16 cellular contexts compared by ENCODE assay signal in genomic region chr3:29318251-29318650, GRCh38.
"Had no signal": no experiment of that assay in that cellular context is flagged by ENCODE, and none has a peak within 500 bp of the region (broad histone marks: within the 10 kb centered on the region; RNA-seq: fewer than 3 reads in every experiment).

No MANE protein-coding gene starts in this region.

- ATAC-seq: activated T-cell treated with anti-CD3 and anti-CD28 coated beads, Interleukin-2, amount 50 U/mL, for 72 hours; gastroesophageal sphincter; mucosa of descending colon; natural killer cell; sciatic nerve had no signal

- H3K36me3 ChIP-seq: gastroesophageal sphincter had no signal

- FAIRE-seq: bronchial epithelial cell had no signal

- H3K27ac ChIP-seq: gastroesophageal sphincter had no signal

- H3K27me3 ChIP-seq: gastroesophageal sphincter had no signal

- H3K4me3 ChIP-seq: gastroesophageal sphincter, mucosa of descending colon had no signal

- DNase-seq: activated CD4-positive, alpha-beta memory T cell treated with anti-CD3 and anti-CD28 coated beads for 36 hours; activated gamma-delta T cell treated with Interleukin-2 at 50 U/mL for 16 hours; activated naive CD8-positive, alpha-beta T cell treated with anti-CD3 and anti-CD28 coated beads for 36 hours; activated T-cell treated with anti-CD3 and anti-CD28 coated beads, Interleukin-2, amount 50 U/mL, for 72 hours; aorta; left cardiac atrium; mammary epithelial cell; mucosa of descending colon; natural killer cell; nucleus accumbens; stimulated activated CD4-positive, alpha-beta T cell treated with anti-CD3 and anti-CD28 coated beads, Interleukin-2, amount 100 ng/mL, for 48 hours; stimulated activated naive CD4-positive, alpha-beta T cell treated with Interleukin-2 at 50 U/mL for 16 hours; SW 1271 had no signal

- H3K9me3 ChIP-seq: gastroesophageal sphincter, mucosa of descending colon had no signal
